In genomic region chr12:9651265-9651729, GRCh38 we compare ENCODE assay signal across 2 cellular contexts.
TF ChIP-seq lines count a peak whose summit lies in the region.

No MANE protein-coding gene starts in this region.

TF ChIP-seq in GM23338, 12 proteins besides CTCF, POLR2A, EP300 and RAD21:
- TF ChIP-seq POLR2AphosphoS5 (IDR thresholded peaks at IDR 0.05; ENCODE audit: low read depth) (no peak), STAT1 (IDR thresholded peaks at IDR 0.05; ENCODE audit: unreplicated experiment) (no peak), NANOG (IDR thresholded peaks at IDR 0.05; ENCODE audit: borderline replicate concordance) (no peak), ZNF114 (CRISPR knock-in tag; IDR thresholded peaks at IDR 0.05) (no peak), ETS1 (IDR thresholded peaks at IDR 0.05) (no peak), JUNB (IDR thresholded peaks at IDR 0.05; ENCODE audit: unreplicated experiment) (no peak), ZNF462 (CRISPR knock-in tag; IDR thresholded peaks at IDR 0.05) (no peak), CREB1 (CRISPR knock-in tag; IDR thresholded peaks at IDR 0.05; ENCODE audit: low read depth) (no peak), EZH2phosphoT487 (IDR thresholded peaks at IDR 0.05; ENCODE audit: unreplicated experiment) (no peak), EZH2 (IDR thresholded peaks at IDR 0.05; ENCODE audit: low read depth, unreplicated experiment) (no peak), REST (IDR thresholded peaks at IDR 0.05; ENCODE audit: unreplicated experiment) (no peak), ZNF331 (CRISPR knock-in tag; IDR thresholded peaks at IDR 0.05; ENCODE audit: low read depth) (no peak)

TF ChIP-seq in H1, 55 proteins besides CTCF, POLR2A, EP300 and RAD21:
- TF ChIP-seq SRF (IDR thresholded peaks at IDR 0.05; ENCODE audit: low read depth, low read length) (no peak), CREB1 (IDR thresholded peaks at IDR 0.05) (no peak), TAF7 (optimal IDR thresholded peaks at IDR 0.05; ENCODE audit: borderline replicate concordance, low read depth, low read length) (no peak), CBX8 (IDR thresholded peaks at IDR 0.05; ENCODE audit: borderline replicate concordance, low read depth, low read length) (no peak), SIX5 (IDR thresholded peaks at IDR 0.05; ENCODE audit: low read depth, low read length) (no peak), CHD2 (IDR thresholded peaks at IDR 0.05; ENCODE audit: low read length) (no peak), CBX5 (IDR thresholded peaks at IDR 0.05; ENCODE audit: low read depth, low read length) (no peak), ASH2L (IDR thresholded peaks at IDR 0.05; ENCODE audit: low read length) (no peak), EZH2 (IDR thresholded peaks at IDR 0.05; ENCODE audit: low read depth, low read length, severe bottlenecking) (no peak)
